ENCODE assay signal across 8 cellular contexts in the genomic region with DNA sequence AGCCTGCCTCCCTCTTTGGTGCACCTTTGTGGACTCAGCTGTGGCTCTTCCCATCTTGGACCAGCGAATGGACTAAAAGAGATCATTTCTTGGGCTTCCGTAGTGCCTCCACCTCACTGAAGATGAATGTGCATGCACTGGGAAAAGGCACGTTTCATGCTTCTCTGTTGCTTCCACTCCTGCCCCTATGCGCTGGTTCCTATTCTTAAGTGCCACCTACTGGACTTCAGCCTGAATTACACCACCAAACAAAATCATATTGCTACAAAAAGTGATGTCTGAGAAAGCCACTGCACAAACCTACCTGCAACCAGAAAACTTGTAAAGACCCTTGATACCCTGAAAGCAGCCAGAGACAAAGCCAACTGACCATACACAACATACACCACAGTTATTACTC.
DNase-seq lines count a peak whose midpoint lies in the region; ATAC-seq and TF ChIP-seq lines count a peak whose summit lies in the region.

No MANE protein-coding gene starts in this region.

- H3K4me3 ChIP-seq in WERI-Rb-1 (ENCODE audit: low read depth, low read length), result no peak overlapping the region

- DNase-seq in ACHN, result peak; percentile 38
- no peak for DNase-seq in GM13977 (ENCODE audit: low spot score)
- peak; percentile 23 for DNase-seq in WERI-Rb-1
- DNase-seq in lung microvascular endothelial cell (ENCODE audit: low read depth in 2 of 2), result peak; percentile 52 to 55
- DNase-seq in activated CD8-positive, alpha-beta memory T cell treated with anti-CD3 and anti-CD28 coated beads, Interleukin-2, amount 50 U/mL, for 48 hours, result no peak
- no peak for DNase-seq in posterior vena cava (ENCODE audit: low spot score)

- intact Hi-C loops in posterior vena cava (cut with DNase I), result no loop called here

- H3K27ac ChIP-seq in WERI-Rb-1, result no peak overlapping the region

- no peaks in the 10 kb centered on the region for H3K27me3 ChIP-seq in WERI-Rb-1 (ENCODE audit: insufficient read depth, low read depth, severe bottlenecking)

- in situ Hi-C loops in ACHN (cut with HindIII; ENCODE audit: low pct_ligation_motif_present, low pct_unique_long_range_greater_than_20kb, low sequenced_read_pairs), result no loop called here
- in situ Hi-C loops in GM13977 (cut with MboI; ENCODE audit: low pct_unique_long_range_greater_than_20kb, low sequenced_read_pairs, unreplicated experiment), result no loop called here

- H3K9me3 ChIP-seq in WERI-Rb-1 (ENCODE audit: severe bottlenecking), result no peaks in the 10 kb centered on the region

- TF ChIP-seq CTCF in GM13977 (IDR thresholded peaks at IDR 0.05; ENCODE audit: extremely low read depth, insufficient read depth, missing control alignments), result peak; percentile 53
- peak; percentile 53 for TF ChIP-seq CTCF in LNCAP (IDR thresholded peaks at IDR 0.05)
- peak; percentile 69 for TF ChIP-seq CTCF in WERI-Rb-1 (IDR thresholded peaks at IDR 0.05; ENCODE audit: low read depth, low read length)

- no peak for ATAC-seq in GM19328 (IDR thresholded peaks at IDR 0.05; ENCODE audit: unreplicated experiment)

- H3K36me3 ChIP-seq in WERI-Rb-1, result no peaks in the 10 kb centered on the region

Comparison
In these comparisons a context has a peak if more than half of its experiments do, and no peak if none do; other contexts are left out.
1. DNase-seq: peak in ACHN (single experiment), WERI-Rb-1 (single experiment) and lung microvascular endothelial cell (2 of 2); none in GM13977 (single experiment), activated CD8-positive, alpha-beta memory T cell treated with anti-CD3 and anti-CD28 coated beads, Interleukin-2, amount 50 U/mL, for 48 hours (single experiment) and posterior vena cava (single experiment).
2. Peak in every context shown above with its lines, with median percentiles within 50 percentile points of each other: CTCF ChIP-seq.